4 cellular contexts compared by ENCODE assay signal in the genomic region with DNA sequence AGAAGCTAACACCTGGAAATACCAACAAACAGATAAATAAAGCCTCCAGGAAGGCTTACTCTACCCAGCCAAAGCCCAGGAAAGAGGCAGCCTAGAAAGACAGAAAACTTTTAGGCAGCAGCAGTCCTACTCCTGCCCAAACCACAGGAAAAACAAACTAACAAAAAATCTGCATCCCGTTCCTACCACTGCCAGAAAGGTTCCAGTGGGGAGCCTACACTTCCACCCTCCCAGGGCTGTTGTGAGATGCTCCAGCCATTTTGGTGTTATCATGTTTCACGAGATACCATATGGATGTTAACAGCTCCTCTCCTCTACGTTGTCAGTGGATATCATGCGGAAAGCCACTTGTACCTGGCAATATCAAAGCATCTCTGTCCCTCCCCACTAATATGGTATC.
TF ChIP-seq lines count a peak whose summit lies in the region.

No MANE protein-coding gene starts in this region.

TF ChIP-seq in SK-N-SH, 30 proteins besides CTCF, POLR2A, EP300 and RAD21:
- no peak for TF ChIP-seq FOSL2 (IDR thresholded peaks at IDR 0.05; ENCODE audit: borderline replicate concordance, low read depth)
- no peak for TF ChIP-seq ELF1 (IDR thresholded peaks at IDR 0.05)
- no peak for TF ChIP-seq MEF2A (IDR thresholded peaks at IDR 0.05; ENCODE audit: borderline replicate concordance, low read depth)
- no peak for TF ChIP-seq EZH2phosphoT487 (IDR thresholded peaks at IDR 0.05; ENCODE audit: borderline replicate concordance, low read depth)
- TF ChIP-seq, protein P1, sequence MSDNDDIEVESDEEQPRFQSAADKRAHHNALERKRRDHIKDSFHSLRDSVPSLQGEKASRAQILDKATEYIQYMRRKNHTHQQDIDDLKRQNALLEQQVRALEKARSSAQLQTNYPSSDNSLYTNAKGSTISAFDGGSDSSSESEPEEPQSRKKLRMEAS (IDR thresholded peaks at IDR 0.05; ENCODE audit: low read depth) = no peak
- no peak for TF ChIP-seq YY1 (IDR thresholded peaks at IDR 0.05; ENCODE audit: low read depth)
- TF ChIP-seq, protein P2, sequence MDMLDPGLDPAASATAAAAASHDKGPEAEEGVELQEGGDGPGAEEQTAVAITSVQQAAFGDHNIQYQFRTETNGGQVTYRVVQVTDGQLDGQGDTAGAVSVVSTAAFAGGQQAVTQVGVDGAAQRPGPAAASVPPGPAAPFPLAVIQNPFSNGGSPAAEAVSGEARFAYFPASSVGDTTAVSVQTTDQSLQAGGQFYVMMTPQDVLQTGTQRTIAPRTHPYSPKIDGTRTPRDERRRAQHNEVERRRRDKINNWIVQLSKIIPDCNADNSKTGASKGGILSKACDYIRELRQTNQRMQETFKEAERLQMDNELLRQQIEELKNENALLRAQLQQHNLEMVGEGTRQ (IDR thresholded peaks at IDR 0.05; ENCODE audit: borderline replicate concordance, low read depth, low read length) = no peak
- TF ChIP-seq SMC3 (IDR thresholded peaks at IDR 0.05; ENCODE audit: low read depth, low read length) = no peak
- TF ChIP-seq NRF1 (IDR thresholded peaks at IDR 0.05; ENCODE audit: low read depth, low read length) = no peak
- TF ChIP-seq, protein P3, sequence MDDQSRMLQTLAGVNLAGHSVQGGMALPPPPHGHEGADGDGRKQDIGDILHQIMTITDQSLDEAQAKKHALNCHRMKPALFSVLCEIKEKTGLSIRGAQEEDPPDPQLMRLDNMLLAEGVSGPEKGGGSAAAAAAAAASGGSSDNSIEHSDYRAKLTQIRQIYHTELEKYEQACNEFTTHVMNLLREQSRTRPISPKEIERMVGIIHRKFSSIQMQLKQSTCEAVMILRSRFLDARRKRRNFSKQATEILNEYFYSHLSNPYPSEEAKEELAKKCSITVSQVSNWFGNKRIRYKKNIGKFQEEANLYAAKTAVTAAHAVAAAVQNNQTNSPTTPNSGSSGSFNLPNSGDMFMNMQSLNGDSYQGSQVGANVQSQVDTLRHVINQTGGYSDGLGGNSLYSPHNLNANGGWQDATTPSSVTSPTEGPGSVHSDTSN (IDR thresholded peaks at IDR 0.05) = no peak
- TF ChIP-seq FOXM1 (IDR thresholded peaks at IDR 0.05; ENCODE audit: low read depth) = no peak
- no peak for TF ChIP-seq TCF12 (IDR thresholded peaks at IDR 0.05)
- TF ChIP-seq GATA2 (CRISPR knock-in tag; IDR thresholded peaks at IDR 0.05) = no peak
- TF ChIP-seq GABPA (IDR thresholded peaks at IDR 0.05; ENCODE audit: low read depth) = no peak
- no peak for TF ChIP-seq POLR2AphosphoS5 (IDR thresholded peaks at IDR 0.05; ENCODE audit: low read depth, low read length)

TF ChIP-seq in SK-N-SH treated with all-trans-retinoic acid at 6 μM for 48 hours, 23 proteins besides CTCF, POLR2A, EP300 and RAD21:
- TF ChIP-seq PPARA (CRISPR knock-in tag; IDR thresholded peaks at IDR 0.05; ENCODE audit: borderline replicate concordance) (no peak), ZNF8 (CRISPR knock-in tag; IDR thresholded peaks at IDR 0.05) (no peak), TOX (CRISPR knock-in tag; IDR thresholded peaks at IDR 0.05; ENCODE audit: borderline replicate concordance) (no peak), ZNF565 (CRISPR knock-in tag; conservative IDR thresholded peaks at IDR 0.05; ENCODE audit: low read depth) (no peak), BACH2 (CRISPR knock-in tag; IDR thresholded peaks at IDR 0.05; ENCODE audit: borderline replicate concordance) (no peak), RARB (CRISPR knock-in tag; IDR thresholded peaks at IDR 0.05) (no peak), ISL1 (CRISPR knock-in tag; IDR thresholded peaks at IDR 0.05) (no peak), CSDC2 (CRISPR knock-in tag; IDR thresholded peaks at IDR 0.05) (no peak), OSR1 (CRISPR knock-in tag; IDR thresholded peaks at IDR 0.05) (no peak)
- TF ChIP-seq, protein P4, sequence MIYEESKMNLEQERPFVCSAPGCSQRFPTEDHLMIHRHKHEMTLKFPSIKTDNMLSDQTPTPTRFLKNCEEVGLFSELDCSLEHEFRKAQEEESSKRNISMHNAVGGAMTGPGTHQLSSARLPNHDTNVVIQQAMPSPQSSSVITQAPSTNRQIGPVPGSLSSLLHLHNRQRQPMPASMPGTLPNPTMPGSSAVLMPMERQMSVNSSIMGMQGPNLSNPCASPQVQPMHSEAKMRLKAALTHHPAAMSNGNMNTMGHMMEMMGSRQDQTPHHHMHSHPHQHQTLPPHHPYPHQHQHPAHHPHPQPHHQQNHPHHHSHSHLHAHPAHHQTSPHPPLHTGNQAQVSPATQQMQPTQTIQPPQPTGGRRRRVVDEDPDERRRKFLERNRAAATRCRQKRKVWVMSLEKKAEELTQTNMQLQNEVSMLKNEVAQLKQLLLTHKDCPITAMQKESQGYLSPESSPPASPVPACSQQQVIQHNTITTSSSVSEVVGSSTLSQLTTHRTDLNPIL (CRISPR knock-in tag; IDR thresholded peaks at IDR 0.05; ENCODE audit: low read depth) = no peak
- TF ChIP-seq, protein P5, sequence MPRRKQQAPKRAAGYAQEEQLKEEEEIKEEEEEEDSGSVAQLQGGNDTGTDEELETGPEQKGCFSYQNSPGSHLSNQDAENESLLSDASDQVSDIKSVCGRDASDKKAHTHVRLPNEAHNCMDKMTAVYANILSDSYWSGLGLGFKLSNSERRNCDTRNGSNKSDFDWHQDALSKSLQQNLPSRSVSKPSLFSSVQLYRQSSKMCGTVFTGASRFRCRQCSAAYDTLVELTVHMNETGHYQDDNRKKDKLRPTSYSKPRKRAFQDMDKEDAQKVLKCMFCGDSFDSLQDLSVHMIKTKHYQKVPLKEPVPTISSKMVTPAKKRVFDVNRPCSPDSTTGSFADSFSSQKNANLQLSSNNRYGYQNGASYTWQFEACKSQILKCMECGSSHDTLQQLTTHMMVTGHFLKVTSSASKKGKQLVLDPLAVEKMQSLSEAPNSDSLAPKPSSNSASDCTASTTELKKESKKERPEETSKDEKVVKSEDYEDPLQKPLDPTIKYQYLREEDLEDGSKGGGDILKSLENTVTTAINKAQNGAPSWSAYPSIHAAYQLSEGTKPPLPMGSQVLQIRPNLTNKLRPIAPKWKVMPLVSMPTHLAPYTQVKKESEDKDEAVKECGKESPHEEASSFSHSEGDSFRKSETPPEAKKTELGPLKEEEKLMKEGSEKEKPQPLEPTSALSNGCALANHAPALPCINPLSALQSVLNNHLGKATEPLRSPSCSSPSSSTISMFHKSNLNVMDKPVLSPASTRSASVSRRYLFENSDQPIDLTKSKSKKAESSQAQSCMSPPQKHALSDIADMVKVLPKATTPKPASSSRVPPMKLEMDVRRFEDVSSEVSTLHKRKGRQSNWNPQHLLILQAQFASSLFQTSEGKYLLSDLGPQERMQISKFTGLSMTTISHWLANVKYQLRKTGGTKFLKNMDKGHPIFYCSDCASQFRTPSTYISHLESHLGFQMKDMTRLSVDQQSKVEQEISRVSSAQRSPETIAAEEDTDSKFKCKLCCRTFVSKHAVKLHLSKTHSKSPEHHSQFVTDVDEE (CRISPR knock-in tag; IDR thresholded peaks at IDR 0.05) = no peak

TF ChIP-seq in IMR-90, 13 proteins besides CTCF, POLR2A, EP300 and RAD21:
- TF ChIP-seq MXI1 (IDR thresholded peaks at IDR 0.05; ENCODE audit: borderline replicate concordance, low read depth, low read length) (no peak), CHD1 (IDR thresholded peaks at IDR 0.05; ENCODE audit: low read depth, low read length) (no peak), MAFK (IDR thresholded peaks at IDR 0.05; ENCODE audit: low read depth, low read length) (no peak), SMC3 (IDR thresholded peaks at IDR 0.05; ENCODE audit: low read depth, low read length) (no peak), RFX5 (IDR thresholded peaks at IDR 0.05; ENCODE audit: low read depth, low read length) (no peak), MAZ (IDR thresholded peaks at IDR 0.05; ENCODE audit: borderline replicate concordance, low read depth, low read length) (no peak), RCOR1 (IDR thresholded peaks at IDR 0.05; ENCODE audit: insufficient replicate concordance, low read length) (no peak), FOS (IDR thresholded peaks at IDR 0.05; ENCODE audit: low read depth, low read length) (no peak), NFE2L2 (IDR thresholded peaks at IDR 0.05; ENCODE audit: low read depth, low read length) (no peak), CEBPB (IDR thresholded peaks at IDR 0.05; ENCODE audit: low read depth, low read length) (no peak), BHLHE40 (IDR thresholded peaks at IDR 0.05; ENCODE audit: low read depth, low read length) (no peak)
- TF ChIP-seq, protein P2 (IDR thresholded peaks at IDR 0.05; ENCODE audit: low read depth, low read length) = no peak
- TF ChIP-seq, protein P6, sequence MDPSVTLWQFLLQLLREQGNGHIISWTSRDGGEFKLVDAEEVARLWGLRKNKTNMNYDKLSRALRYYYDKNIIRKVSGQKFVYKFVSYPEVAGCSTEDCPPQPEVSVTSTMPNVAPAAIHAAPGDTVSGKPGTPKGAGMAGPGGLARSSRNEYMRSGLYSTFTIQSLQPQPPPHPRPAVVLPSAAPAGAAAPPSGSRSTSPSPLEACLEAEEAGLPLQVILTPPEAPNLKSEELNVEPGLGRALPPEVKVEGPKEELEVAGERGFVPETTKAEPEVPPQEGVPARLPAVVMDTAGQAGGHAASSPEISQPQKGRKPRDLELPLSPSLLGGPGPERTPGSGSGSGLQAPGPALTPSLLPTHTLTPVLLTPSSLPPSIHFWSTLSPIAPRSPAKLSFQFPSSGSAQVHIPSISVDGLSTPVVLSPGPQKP (IDR thresholded peaks at IDR 0.05; ENCODE audit: borderline replicate concordance, low read depth, low read length) = no peak
TF ChIP-seq in IMR-90: peak in this region for 0.

TF ChIP-seq in H1, 55 proteins besides CTCF, POLR2A, EP300 and RAD21 (continues in another document):
- TF ChIP-seq JUN (IDR thresholded peaks at IDR 0.05; ENCODE audit: low read depth, low read length) (no peak), ZNF274 (IDR thresholded peaks at IDR 0.05; ENCODE audit: borderline replicate concordance, extremely low read depth, low read length) (no peak), KDM1A (IDR thresholded peaks at IDR 0.05; ENCODE audit: borderline replicate concordance, low read length) (no peak), POLR2AphosphoS5 (IDR thresholded peaks at IDR 0.05; ENCODE audit: low read depth, low read length) (no peak), CREB1 (IDR thresholded peaks at IDR 0.05) (no peak), GTF2F1 (IDR thresholded peaks at IDR 0.05; ENCODE audit: borderline replicate concordance, low read depth, low read length) (no peak), TEAD4 (IDR thresholded peaks at IDR 0.05; ENCODE audit: low read depth, low read length) (no peak), TAF7 (optimal IDR thresholded peaks at IDR 0.05; ENCODE audit: borderline replicate concordance, low read depth, low read length) (no peak)
- TF ChIP-seq, protein P2 (IDR thresholded peaks at IDR 0.05; ENCODE audit: low read length) = no peak
